In the genomic region with DNA sequence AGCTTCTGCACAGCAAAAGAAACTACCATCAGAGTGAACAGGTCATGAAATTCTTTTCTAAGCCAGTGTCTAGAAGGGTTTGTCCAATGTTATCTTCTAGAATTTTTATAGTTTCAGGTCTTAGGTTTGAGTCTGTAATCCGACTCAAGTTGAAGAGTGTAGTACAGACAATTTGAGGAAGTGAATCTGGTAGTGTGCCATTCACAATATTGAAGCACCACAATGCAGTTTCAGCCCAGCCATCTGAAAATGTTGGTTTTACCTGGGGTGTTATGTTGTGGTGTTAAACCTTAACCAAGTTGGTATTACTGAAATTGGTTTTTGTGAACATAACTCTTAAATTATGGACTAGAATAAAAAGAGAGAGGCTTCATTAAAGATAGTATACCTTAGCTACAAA, we compare ENCODE assay signal across 14 cellular contexts.
A peak's percentile ranks its signal among the peaks of the same experiment; 100 is the strongest.
DNase-seq lines count a peak whose midpoint lies in the region; ATAC-seq and TF ChIP-seq lines count a peak whose summit lies in the region.
"Had no signal": no experiment of that assay in that cellular context is flagged by ENCODE, and none has a peak within 500 bp of the region (broad histone marks: within the 10 kb centered on the region; RNA-seq: fewer than 3 reads in every experiment).

No MANE protein-coding gene starts in this region.

- DNase-seq in astrocyte of the spinal cord (ENCODE audit: low read depth, low spot score) (peak; percentile 3), HT-29 (ENCODE audit: low spot score) (no peak), SK-N-DZ (ENCODE audit: low spot score) (no peak)
- DNase-seq: activated naive CD4-positive, alpha-beta T cell treated with anti-CD3 and anti-CD28 coated beads, Interleukin-2, amount 10 ng/mL, durations not matched to agents 7 days and 5 days; endodermal cell; H9; NCI-H2171 treated with DMSO at 0.1 percent for 48 hours had no signal

- H3K4me3 ChIP-seq in astrocyte of the spinal cord (ENCODE audit: low read depth, low read length), result no peak overlapping the region
- H3K4me3 ChIP-seq: BLaER1 treated with 17β-estradiol and CSF1 and Interleukin-3, amounts not matched to agents 10 nM and 100 nM; breast epithelium had no signal

- ATAC-seq in GM18873 (IDR thresholded peaks at IDR 0.05; ENCODE audit: low FRiP score, unreplicated experiment), result peak; percentile 75
- peak; percentile 73 for ATAC-seq in GM21576 (IDR thresholded peaks at IDR 0.05; ENCODE audit: unreplicated experiment)
- ATAC-seq in HG03159 (IDR thresholded peaks at IDR 0.05; ENCODE audit: unreplicated experiment), result peak; percentile 90
- ATAC-seq in HG03039 (IDR thresholded peaks at IDR 0.05; ENCODE audit: unreplicated experiment), result no peak
- ATAC-seq: SK-N-SH treated with all-trans-retinoic acid at 6 μM for 48 hours had no signal

- in situ Hi-C loops in astrocyte of the spinal cord (cut with HindIII; ENCODE audit: low sequenced_read_pairs), result no loop called here

- no peak for TF ChIP-seq CTCF in astrocyte of the spinal cord (IDR thresholded peaks at IDR 0.05; ENCODE audit: low read depth, low read length)
